ENCODE assay signal across 13 cellular contexts in genomic region chr11:104556606-104557301, GRCh38.
"Had no signal": no experiment of that assay in that cellular context is flagged by ENCODE, and none has a peak within 500 bp of the region (broad histone marks: within the 10 kb centered on the region; RNA-seq: fewer than 3 reads in every experiment).

No MANE protein-coding gene starts in this region.

- H3K9me3 Mint-ChIP-seq: activated CD4-positive, alpha-beta T cell treated with anti-CD3 and anti-CD28 coated beads, Interleukin-2, amount 10 ng/mL, durations not matched to agents 24 days and 14 days; activated naive CD4-positive, alpha-beta T cell treated with anti-CD3 and anti-CD28 coated beads for 36 hours; activated T-helper 17 cell treated with anti-CD3 and anti-CD28 coated beads, Interleukin-2, amount 50 U/mL, for 72 hours; nephron progenitor cell had no signal

- H3K27me3 ChIP-seq: adrenal gland, colonic mucosa, left lung had no signal

- H3K9me3 ChIP-seq: adrenal gland, colonic mucosa, heart right ventricle, left lung had no signal

- ATAC-seq: activated T-helper 17 cell treated with anti-CD3 and anti-CD28 coated beads, Interleukin-2, amount 50 U/mL, for 72 hours; heart right ventricle; left lung had no signal

- H3K4me3 ChIP-seq: adrenal gland, colonic mucosa, heart right ventricle, left lung had no signal

- H3K4me3 Mint-ChIP-seq: activated CD4-positive, alpha-beta T cell treated with anti-CD3 and anti-CD28 coated beads, Interleukin-2, amount 10 ng/mL, durations not matched to agents 24 days and 14 days; activated naive CD4-positive, alpha-beta T cell treated with anti-CD3 and anti-CD28 coated beads for 36 hours; activated T-helper 17 cell treated with anti-CD3 and anti-CD28 coated beads, Interleukin-2, amount 50 U/mL, for 72 hours; nephron progenitor cell had no signal

- H3K4me1 ChIP-seq: adrenal gland, colonic mucosa, heart right ventricle, left lung had no signal

- H3K27ac ChIP-seq: adrenal gland, colonic mucosa, heart right ventricle, left lung had no signal

- H3K27ac Mint-ChIP-seq: activated CD4-positive, alpha-beta T cell treated with anti-CD3 and anti-CD28 coated beads, Interleukin-2, amount 10 ng/mL, durations not matched to agents 24 days and 14 days; activated naive CD4-positive, alpha-beta T cell treated with anti-CD3 and anti-CD28 coated beads for 36 hours; activated T-helper 17 cell treated with anti-CD3 and anti-CD28 coated beads, Interleukin-2, amount 50 U/mL, for 72 hours; nephron progenitor cell had no signal

- DNase-seq: activated CD4-positive, alpha-beta T cell treated with anti-CD3 and anti-CD28 coated beads, Interleukin-2, amount 10 ng/mL, durations not matched to agents 24 days and 14 days; activated naive CD4-positive, alpha-beta T cell treated with anti-CD3 and anti-CD28 coated beads for 36 hours; activated T-cell treated with anti-CD3 and anti-CD28 coated beads for 4 hours; adrenal gland; colonic mucosa; foreskin melanocyte; heart right ventricle; islet precursor cell; left lung; mesenchymal stem cell; nephron progenitor cell; T-helper 9 cell had no signal

- H3K36me3 ChIP-seq: adrenal gland, colonic mucosa, heart right ventricle, left lung had no signal
